ENCODE assay signal across 8 cellular contexts in genomic region chr4:46270986-46271596, GRCh38.
A peak's percentile ranks its signal among the peaks of the same experiment; 100 is the strongest.
DNase-seq lines count a peak whose midpoint lies in the region; ATAC-seq and TF ChIP-seq lines count a peak whose summit lies in the region.

No MANE protein-coding gene starts in this region.

- intact Hi-C loops in OCI-LY7 (cut with micrococcal nuclease; ENCODE audit: unreplicated experiment) = loop anchor here (5.0 kb wide), 2 partner anchors 1344 to 1514 kb away; no protein-coding TSS in a partner anchor
- intact Hi-C loops in naive thymus-derived CD4-positive, alpha-beta T cell (cut with micrococcal nuclease) = loop anchor here in 1 of 2 donors (2.0 kb wide), 1 partner anchor 1510 kb away; no protein-coding TSS in a partner anchor
- intact Hi-C loops in CD8-positive, alpha-beta T cell (cut with DNase I, micrococcal nuclease) = no loop called here

- H3K27me3 ChIP-seq in naive thymus-derived CD4-positive, alpha-beta T cell (ENCODE audit: control insufficient read depth in 2 of 2, insufficient read depth in 2 of 2, low read length in 2 of 2) = no peaks in the 10 kb centered on the region
- no peaks in the 10 kb centered on the region for H3K27me3 ChIP-seq in CD8-positive, alpha-beta T cell (ENCODE audit: insufficient read depth, low read length)

- no peaks in the 10 kb centered on the region for H3K4me1 ChIP-seq in OCI-LY7 (ENCODE audit: insufficient read depth, low read length, poor library complexity, severe bottlenecking)
- no peaks in the 10 kb centered on the region for H3K4me1 ChIP-seq in naive thymus-derived CD4-positive, alpha-beta T cell (ENCODE audit: control insufficient read depth in 2 of 2, insufficient read depth in 2 of 2, low read length in 2 of 2)
- H3K4me1 ChIP-seq in CD8-positive, alpha-beta T cell (ENCODE audit: insufficient read depth, low read length) = no peaks in the 10 kb centered on the region

- POLR2A ChIA-PET in OCI-LY7 (lab: Charles Lee) = no interaction called here
- POLR2A ChIA-PET in naive thymus-derived CD4-positive, alpha-beta T cell (lab: Charles Lee) = no interaction called here
- POLR2A ChIA-PET in CD8-positive, alpha-beta T cell (lab: Charles Lee) = no interaction called here

- no peak overlapping the region for H3K4me2 ChIP-seq in OCI-LY7 (ENCODE audit: low read length)

- peak; percentile 7 for DNase-seq in AG20443 (ENCODE audit: low spot score)
- peak; percentile 19 for DNase-seq in OCI-LY7 (ENCODE audit: low spot score)
- DNase-seq in fibroblast of pulmonary artery (ENCODE audit: low read depth) = peak; percentile 37
- no peak for DNase-seq in naive thymus-derived CD4-positive, alpha-beta T cell
- no peak for DNase-seq in CD8-positive, alpha-beta T cell
- DNase-seq in hepatic stellate cell (ENCODE audit: low spot score) = no peak

- H3K36me3 ChIP-seq in OCI-LY7 (ENCODE audit: insufficient read depth, low read length) = no peaks in the 10 kb centered on the region
- H3K36me3 ChIP-seq in naive thymus-derived CD4-positive, alpha-beta T cell (ENCODE audit: control insufficient read depth in 2 of 3, insufficient read depth in 3 of 3, low read length in 3 of 3) = no peaks in the 10 kb centered on the region
- H3K36me3 ChIP-seq in CD8-positive, alpha-beta T cell (ENCODE audit: insufficient read depth, low read length) = no peaks in the 10 kb centered on the region

- H3K4me1 Mint-ChIP-seq in naive thymus-derived CD4-positive, alpha-beta T cell = no peaks in the 10 kb centered on the region
- H3K4me1 Mint-ChIP-seq in CD8-positive, alpha-beta T cell (ENCODE audit: low read depth) = no peaks in the 10 kb centered on the region

- no peak overlapping the region for H3K4me3 Mint-ChIP-seq in naive thymus-derived CD4-positive, alpha-beta T cell
- H3K4me3 Mint-ChIP-seq in CD8-positive, alpha-beta T cell = no peak overlapping the region

- no peaks in the 10 kb centered on the region for H3K36me3 Mint-ChIP-seq in naive thymus-derived CD4-positive, alpha-beta T cell
- H3K36me3 Mint-ChIP-seq in CD8-positive, alpha-beta T cell = no peaks in the 10 kb centered on the region

- H3K9me3 Mint-ChIP-seq in naive thymus-derived CD4-positive, alpha-beta T cell = peaks cover 0 to 10% (median 2%) of the 10 kb centered on the region in 11 donors
- H3K9me3 Mint-ChIP-seq in CD8-positive, alpha-beta T cell = no peaks in the 10 kb centered on the region

- peak; percentile 77 for ATAC-seq in GM18873 (IDR thresholded peaks at IDR 0.05; ENCODE audit: low FRiP score, unreplicated experiment)
- peak; percentile 84 for ATAC-seq in HG03175 (IDR thresholded peaks at IDR 0.05; ENCODE audit: unreplicated experiment)
- ATAC-seq in naive thymus-derived CD4-positive, alpha-beta T cell = no peak
- no peak for ATAC-seq in CD8-positive, alpha-beta T cell

- H3K27ac Mint-ChIP-seq in naive thymus-derived CD4-positive, alpha-beta T cell = no peak overlapping the region
- no peak overlapping the region for H3K27ac Mint-ChIP-seq in CD8-positive, alpha-beta T cell

- H3K27me3 Mint-ChIP-seq in naive thymus-derived CD4-positive, alpha-beta T cell = no peaks in the 10 kb centered on the region
- no peaks in the 10 kb centered on the region for H3K27me3 Mint-ChIP-seq in CD8-positive, alpha-beta T cell (ENCODE audit: low read depth)

- no peaks in the 10 kb centered on the region for H3K9me3 ChIP-seq in OCI-LY7 (ENCODE audit: low read length)
- no peaks in the 10 kb centered on the region for H3K9me3 ChIP-seq in naive thymus-derived CD4-positive, alpha-beta T cell (ENCODE audit: control insufficient read depth in 2 of 3, low read length in 3 of 3)
- no peaks in the 10 kb centered on the region for H3K9me3 ChIP-seq in CD8-positive, alpha-beta T cell (ENCODE audit: low read length)

- no peaks in the 10 kb centered on the region for H3K79me2 ChIP-seq in OCI-LY7 (ENCODE audit: insufficient read depth, low read depth, low read length)

- TF ChIP-seq CTCF in OCI-LY7 (conservative IDR thresholded peaks at IDR 0.05; ENCODE audit: low read length) (peak; percentile 70), fibroblast of pulmonary artery (IDR thresholded peaks at IDR 0.05; ENCODE audit: low read length, missing control alignments) (peak; percentile 54)
- TF ChIP-seq CTCF in CD8-positive, alpha-beta T cell (IDR thresholded peaks at IDR 0.05) = no peak

- CTCF ChIA-PET in OCI-LY7 (lab: Charles Lee; ENCODE audit: unreplicated experiment) = interaction anchor here (0.5 kb wide), 1 partner anchor 1301 kb away, joined by 3 read pairs; no protein-coding TSS in a partner anchor
- CTCF ChIA-PET in naive thymus-derived CD4-positive, alpha-beta T cell (lab: Charles Lee) = no interaction called here
- CTCF ChIA-PET in CD8-positive, alpha-beta T cell (lab: Charles Lee) = no interaction called here

- H4K20me1 ChIP-seq in OCI-LY7 (ENCODE audit: insufficient read depth, low read length) = no peaks in the 10 kb centered on the region

- H2AFZ ChIP-seq in OCI-LY7 (ENCODE audit: low read length) = no peak overlapping the region

- BruUV-seq in OCI-LY7 (replicated peaks; lab: Mats Ljungman, UMichigan) = no TSS peak

- no peaks in the 10 kb centered on the region for H3K9me2 ChIP-seq in OCI-LY7 (ENCODE audit: insufficient read depth, low read length)

- no peak overlapping the region for H3K27ac ChIP-seq in OCI-LY7 (ENCODE audit: low read depth, low read length, poor library complexity, severe bottlenecking)
- no peak overlapping the region for H3K27ac ChIP-seq in naive thymus-derived CD4-positive, alpha-beta T cell (ENCODE audit: low read depth, low read length)
- no peak overlapping the region for H3K27ac ChIP-seq in CD8-positive, alpha-beta T cell (ENCODE audit: low read depth, low read length)

- H3K4me3 ChIP-seq in OCI-LY7 (ENCODE audit: low read depth, low read length, poor library complexity, severe bottlenecking) = no peak overlapping the region
- no peak overlapping the region for H3K4me3 ChIP-seq in fibroblast of pulmonary artery (replicated peaks; ENCODE audit: low read depth, low read length)
- H3K4me3 ChIP-seq in naive thymus-derived CD4-positive, alpha-beta T cell (ENCODE audit: low read length) = no peak overlapping the region
- H3K4me3 ChIP-seq in CD8-positive, alpha-beta T cell (ENCODE audit: low read depth, low read length) = no peak overlapping the region

Comparison
In these comparisons a context has a peak if more than half of its experiments do, and no peak if none do; other contexts are left out.
1. DNase-seq: peak in AG20443 (single experiment), OCI-LY7 (single experiment) and fibroblast of pulmonary artery (single experiment); none in naive thymus-derived CD4-positive, alpha-beta T cell (0 of 9), CD8-positive, alpha-beta T cell (0 of 7) and hepatic stellate cell (single experiment).
2. ATAC-seq: peak in GM18873 (single experiment) and HG03175 (single experiment); none in naive thymus-derived CD4-positive, alpha-beta T cell (single experiment) and CD8-positive, alpha-beta T cell (single experiment).